Comparison of ENCODE assay signal across 8 cellular contexts in the genomic region with DNA sequence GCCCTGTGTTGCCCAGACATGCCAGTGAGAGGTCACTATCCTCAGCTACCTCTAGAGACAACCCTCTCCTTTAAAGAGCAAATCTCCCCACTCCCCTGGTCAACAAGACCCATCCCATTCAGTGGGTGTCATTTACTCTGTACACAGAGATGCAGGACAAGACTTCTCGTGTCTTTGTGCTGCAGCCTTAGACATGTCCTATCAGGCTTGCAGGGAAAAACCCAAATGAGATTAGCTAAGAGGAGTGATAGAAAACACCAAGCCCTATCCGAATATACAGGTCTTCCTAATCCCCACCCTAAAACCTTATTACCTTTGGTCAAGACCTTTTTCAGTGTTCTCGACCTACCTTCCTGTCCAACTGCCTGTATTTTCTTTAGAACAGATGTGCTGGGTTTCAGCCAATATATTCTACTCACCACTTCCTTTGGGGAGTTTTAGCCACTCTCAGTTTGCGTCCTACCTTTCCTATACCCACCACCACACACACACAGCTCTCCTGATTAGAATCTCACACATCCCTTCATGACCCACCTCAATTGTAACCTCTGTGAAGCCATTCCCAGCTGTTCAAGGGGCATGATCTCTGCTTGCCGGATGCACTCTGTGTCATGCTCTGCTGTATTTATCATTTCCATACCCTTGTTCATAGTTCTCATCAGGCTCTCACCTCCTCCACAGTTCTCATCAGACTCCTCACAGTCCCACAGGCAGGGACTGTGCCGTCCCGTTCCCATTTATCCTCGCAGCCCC. TPM values are rescaled to one million over a fixed set of nuclear protein-coding genes. Genes with fewer than 3 reads are reported as not detected.
DNase-seq lines count a peak whose midpoint lies in the region; ATAC-seq and TF ChIP-seq lines count a peak whose summit lies in the region.

No MANE protein-coding gene starts in this region.

- WGBS in tibial nerve, 2 donors: 61 to 64% methylated on average over 8 of the region's 8 CpGs

- H3K9me3 ChIP-seq in tibial nerve: no peaks in the 10 kb centered on the region

- no peak for TF ChIP-seq CTCF in GM06990 (IDR thresholded peaks at IDR 0.05; ENCODE audit: insufficient read depth, low read length, poor library complexity, severe bottlenecking)
- TF ChIP-seq CTCF in tibial nerve (IDR thresholded peaks at IDR 0.05): no peak

- no peak for TF ChIP-seq POLR2A in tibial nerve (IDR thresholded peaks at IDR 0.05)

- H3K27ac ChIP-seq in tibial nerve: no peak overlapping the region

- H3K36me3 ChIP-seq in GM06990 (ENCODE audit: control insufficient read depth, insufficient read depth, low read length): peaks cover 4% of the 10 kb centered on the region
- peaks cover 0 to 29% (median 0%) of the 10 kb centered on the region in 3 donors for H3K36me3 ChIP-seq in tibial nerve

- peak; percentile 71 for DNase-seq in GM06990 (ENCODE audit: extremely low read depth, insufficient read length)
- no peak for DNase-seq in GM19240 (ENCODE audit: insufficient read length, low spot score)
- DNase-seq in hypothalamus (lab: John Stamatoyannopoulos, UW): no peak
- DNase-seq in tibial nerve (ENCODE audit: low spot score in 2 of 2): no peak
- DNase-seq in NCI-H748 (lab: John Stamatoyannopoulos, UW; ENCODE audit: unreplicated experiment): no peak

- H3K4me3 ChIP-seq in GM06990 (replicated peaks; ENCODE audit: low read depth, low read length): peak overlapping the region; percentile 35; the same call in 1 of the 2 replicates
- H3K4me3 ChIP-seq in tibial nerve: no peak overlapping the region

- no peak for TF ChIP-seq EP300 in tibial nerve (IDR thresholded peaks at IDR 0.05)

- peaks cover 0 to 68% (median 21%) of the 10 kb centered on the region in 4 donors for H3K4me1 ChIP-seq in tibial nerve

- no peaks in the 10 kb centered on the region for H3K27me3 ChIP-seq in GM06990 (replicated peaks; ENCODE audit: control insufficient read depth, insufficient read depth, low read length)
- H3K27me3 ChIP-seq in tibial nerve: no peaks in the 10 kb centered on the region

- ATAC-seq in GM21360 (IDR thresholded peaks at IDR 0.05; ENCODE audit: unreplicated experiment) (peak; percentile 60), HG03520 (IDR thresholded peaks at IDR 0.05; ENCODE audit: unreplicated experiment) (peak; percentile 40), esophagus mucosa (peak; percentile 27)

RNA-seq across cellular contexts. Expression of gene TRAM2, which starts 39.7 kb away (rescaled TPM):
- total RNA-seq in esophagus mucosa (3.5 TPM), tibial nerve (10 to 100 TPM; 21.3 to 27.5 (median 23.7) TPM)
